In genomic region chrX:116436358-116436816, GRCh38 we compare ENCODE assay signal across 21 cellular contexts. TPM values are rescaled to one million over a fixed set of nuclear protein-coding genes. Genes with fewer than 3 reads are reported as not detected.
DNase-seq lines count a peak whose midpoint lies in the region; ATAC-seq and TF ChIP-seq lines count a peak whose summit lies in the region.
"Had no signal": no experiment of that assay in that cellular context is flagged by ENCODE, and none has a peak within 500 bp of the region (broad histone marks: within the 10 kb centered on the region; RNA-seq: fewer than 3 reads in every experiment).

SLC6A14 (plus strand) TSS chrX:116436606; CDS start chrX:116436710, 104 bp downstream.

- H3K4me1 ChIP-seq in body of pancreas, result peaks cover 7% of the 10 kb centered on the region
- no peaks in the 10 kb centered on the region for H3K4me1 ChIP-seq in upper lobe of left lung
- no peaks in the 10 kb centered on the region for H3K4me1 ChIP-seq in gastrocnemius medialis
- H3K4me1 ChIP-seq: gastroesophageal sphincter had no signal

- intact Hi-C loops in body of pancreas (cut with DNase I), result no loop called here
- intact Hi-C loops in lower leg skin (cut with DNase I; ENCODE audit: low total_unique reads), result no loop called here
- intact Hi-C loops in gastrocnemius medialis (cut with DNase I; ENCODE audit: low total_unique reads), result no loop called here
- intact Hi-C loops in head of caudate nucleus (cut with DNase I), result no loop called here

- ATAC-seq in body of pancreas, result peak; percentile 50
- ATAC-seq in upper lobe of left lung (ENCODE audit: low FRiP score in 2 of 2), result peak; percentile 31 to 91
- no peak for ATAC-seq in HG02798 (IDR thresholded peaks at IDR 0.05; ENCODE audit: poor library complexity, unreplicated experiment)
- ATAC-seq in gastrocnemius medialis, result no peak
- ATAC-seq: gastroesophageal sphincter, GM12878, HCT116 had no signal

- TF ChIP-seq EP300 in upper lobe of left lung (IDR thresholded peaks at IDR 0.05), result peak in 1 of 4 donors; percentile 7

- DNase-seq in NCI-H146 treated with DMSO at 0.1 percent for 48 hours (lab: John Stamatoyannopoulos, UW; ENCODE audit: unreplicated experiment) (peak; percentile 66), body of pancreas (peak; percentile 1 to 42 (median 11)), lower leg skin (ENCODE audit: low spot score in 2 of 2) (no peak), upper lobe of left lung (peak in 1 of 2 donors; percentile 66), gastrocnemius medialis (no peak), head of caudate nucleus (no peak)
- DNase-seq: activated CD4-positive, alpha-beta T cell treated with anti-CD3 and anti-CD28 coated beads, Interleukin-2, amount 50 U/mL, for 1 hour; activated naive CD4-positive, alpha-beta T cell treated with anti-CD3 and anti-CD28 coated beads for 36 hours; activated T-cell treated with anti-CD3 and anti-CD28 coated beads for 4 hours; NCI-H2029; NCI-H82 had no signal

- H3K27ac ChIP-seq in body of pancreas (no peak within 1 kb of the TSS), upper lobe of left lung (peak within 1 kb of the TSS in 2 of 4 donors; percentile 64), gastrocnemius medialis (no peak within 1 kb of the TSS)
- H3K27ac ChIP-seq: gastroesophageal sphincter, neutrophil had no signal

- H3K4me3 ChIP-seq in body of pancreas, result no peak within 1 kb of the TSS
- no peak within 1 kb of the TSS for H3K4me3 ChIP-seq in lower leg skin (ENCODE audit: low read depth, poor library complexity, severe bottlenecking)
- peak within 1 kb of the TSS in 3 of 4 donors; percentile 17 to 38 (median 36) for H3K4me3 ChIP-seq in upper lobe of left lung
- no peak within 1 kb of the TSS for H3K4me3 ChIP-seq in gastrocnemius medialis
- H3K4me3 ChIP-seq: gastroesophageal sphincter, GM12878 had no signal

- TF ChIP-seq CTCF in body of pancreas (IDR thresholded peaks at IDR 0.05) (no peak), lower leg skin (IDR thresholded peaks at IDR 0.05) (no peak), upper lobe of left lung (IDR thresholded peaks at IDR 0.05) (no peak), gastrocnemius medialis (IDR thresholded peaks at IDR 0.05 in 4 of 5, conservative IDR thresholded peaks at IDR 0.05 in 1 of 5) (no peak)

- H3K9me3 ChIP-seq in body of pancreas, result no peaks in the 10 kb centered on the region
- no peaks in the 10 kb centered on the region for H3K9me3 ChIP-seq in upper lobe of left lung
- no peaks in the 10 kb centered on the region for H3K9me3 ChIP-seq in gastrocnemius medialis
- H3K9me3 ChIP-seq: gastroesophageal sphincter, neutrophil had no signal

- 46 to 48% methylated on average over 3 to 9 of the region's 9 CpGs for WGBS in body of pancreas, 2 donors
- 54 to 64% methylated on average over 9 of the region's 9 CpGs for WGBS in lower leg skin, 2 donors
- WGBS in upper lobe of left lung, 2 donors, result 42 to 74% methylated on average over 5 to 9 of the region's 9 CpGs

- H3K36me3 ChIP-seq in body of pancreas (replicated peaks in 1 of 2; ENCODE audit: insufficient read depth in 1 of 2, low read depth in 2 of 2) (no peaks in the 10 kb centered on the region), upper lobe of left lung (no peaks in the 10 kb centered on the region), gastrocnemius medialis (no peaks in the 10 kb centered on the region)
- H3K36me3 ChIP-seq: gastroesophageal sphincter, neutrophil had no signal

- in situ Hi-C loops in gastrocnemius medialis (cut with MboI; ENCODE audit: low sequenced_read_pairs in 4 of 4), result no loop called here

- H3K27me3 ChIP-seq in body of pancreas (no peaks in the 10 kb centered on the region), upper lobe of left lung (no peaks in the 10 kb centered on the region), gastrocnemius medialis (no peaks in the 10 kb centered on the region)
- H3K27me3 ChIP-seq: gastroesophageal sphincter, neutrophil had no signal

- no peak for TF ChIP-seq POLR2A in body of pancreas (IDR thresholded peaks at IDR 0.05)
- no peak for TF ChIP-seq POLR2A in lower leg skin (IDR thresholded peaks at IDR 0.05)
- TF ChIP-seq POLR2A in upper lobe of left lung (IDR thresholded peaks at IDR 0.05), result peak in 2 of 4 donors; percentile 17 to 75
- TF ChIP-seq POLR2A in gastrocnemius medialis (IDR thresholded peaks at IDR 0.05), result no peak

RNA-seq across cellular contexts. Expression of gene SLC6A14, which starts in this region (rescaled TPM):
- total RNA-seq in body of pancreas, result under 1 TPM in 1 of 2 donors, not detected in 1; under 0.01 TPM
- total RNA-seq in lower leg skin, result 10 to 100 TPM in 3 of 4 donors, 1 to 10 TPM in 1; 5.0 to 16.6 (median 11.8) TPM
- 100 to 1,000 TPM in 1 of 6 donors, 10 to 100 TPM in 3, 1 to 10 TPM in 2; 3.2 to 117 (median 32.1) TPM for total RNA-seq in upper lobe of left lung
- not detected for total RNA-seq in gastrocnemius medialis
- total RNA-seq: activated naive CD4-positive, alpha-beta T cell treated with anti-CD3 and anti-CD28 coated beads for 36 hours; aorta; chondrocyte; M059J; mesenteric fat pad; subcutaneous adipose tissue had no signal

Comparison
In these comparisons a context has a peak if more than half of its experiments do, and no peak if none do; other contexts are left out.
1. RNA of gene SLC6A14 (total RNA-seq): 3.2 to 117 TPM in upper lobe of left lung and 5.0 to 16.6 TPM in lower leg skin; under 0.01 TPM in body of pancreas and not detected in gastrocnemius medialis; every median in the first group is over 4 times any median in the second.
2. Peak in DNase-seq and ATAC-seq in body of pancreas; RNA of the gene not detected or under 1 TPM.
3. ATAC-seq: peak in upper lobe of left lung (2 of 2); none in HG02798 (single experiment) and gastrocnemius medialis (0 of 2).
4. H3K4me3 ChIP-seq: peak in upper lobe of left lung (3 of 4); none in body of pancreas (0 of 2), lower leg skin (single experiment) and gastrocnemius medialis (0 of 4).